1 cellular context compared by ENCODE assay signal in the genomic region with DNA sequence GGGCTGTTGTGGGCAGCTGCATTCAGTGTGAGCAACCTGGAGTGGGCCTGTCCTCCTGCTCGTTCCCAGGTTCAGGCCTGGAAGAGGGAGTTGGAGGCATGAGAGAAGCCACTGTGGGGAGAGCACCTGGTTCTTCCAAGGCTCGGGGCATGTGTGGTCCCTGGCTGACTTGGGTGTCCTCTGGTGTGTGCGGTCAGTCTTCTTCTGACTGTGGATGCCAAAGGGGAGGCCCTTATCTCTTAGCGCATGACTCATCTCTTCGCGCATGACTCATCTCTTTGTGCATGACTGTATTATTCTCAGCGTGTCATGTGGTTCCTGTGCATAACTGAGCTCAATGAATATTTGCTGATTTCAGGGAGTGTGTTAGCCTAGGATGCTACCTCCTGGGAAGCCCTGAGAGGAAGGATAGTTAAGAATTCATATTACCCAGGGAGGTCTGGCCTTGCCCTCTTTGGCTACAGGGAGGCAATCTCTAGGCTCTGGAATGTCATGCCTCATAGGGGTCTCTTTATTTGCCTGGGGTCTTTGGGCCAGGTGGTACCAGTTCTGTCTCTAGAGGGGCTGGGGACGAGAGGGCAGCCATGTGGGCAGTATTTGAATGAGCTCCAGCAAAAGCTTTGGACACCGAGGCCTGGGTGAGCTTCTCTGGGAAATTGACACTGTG.
TF ChIP-seq lines count a peak whose summit lies in the region.

No MANE protein-coding gene starts in this region.

TF ChIP-seq in K562, 482 proteins besides CTCF, POLR2A, EP300 and RAD21 (continued from another document and continues in another):
- TF ChIP-seq, protein P1, sequence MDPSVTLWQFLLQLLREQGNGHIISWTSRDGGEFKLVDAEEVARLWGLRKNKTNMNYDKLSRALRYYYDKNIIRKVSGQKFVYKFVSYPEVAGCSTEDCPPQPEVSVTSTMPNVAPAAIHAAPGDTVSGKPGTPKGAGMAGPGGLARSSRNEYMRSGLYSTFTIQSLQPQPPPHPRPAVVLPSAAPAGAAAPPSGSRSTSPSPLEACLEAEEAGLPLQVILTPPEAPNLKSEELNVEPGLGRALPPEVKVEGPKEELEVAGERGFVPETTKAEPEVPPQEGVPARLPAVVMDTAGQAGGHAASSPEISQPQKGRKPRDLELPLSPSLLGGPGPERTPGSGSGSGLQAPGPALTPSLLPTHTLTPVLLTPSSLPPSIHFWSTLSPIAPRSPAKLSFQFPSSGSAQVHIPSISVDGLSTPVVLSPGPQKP (CRISPR knock-in tag; IDR thresholded peaks at IDR 0.05): no peak
- TF ChIP-seq, protein P2, sequence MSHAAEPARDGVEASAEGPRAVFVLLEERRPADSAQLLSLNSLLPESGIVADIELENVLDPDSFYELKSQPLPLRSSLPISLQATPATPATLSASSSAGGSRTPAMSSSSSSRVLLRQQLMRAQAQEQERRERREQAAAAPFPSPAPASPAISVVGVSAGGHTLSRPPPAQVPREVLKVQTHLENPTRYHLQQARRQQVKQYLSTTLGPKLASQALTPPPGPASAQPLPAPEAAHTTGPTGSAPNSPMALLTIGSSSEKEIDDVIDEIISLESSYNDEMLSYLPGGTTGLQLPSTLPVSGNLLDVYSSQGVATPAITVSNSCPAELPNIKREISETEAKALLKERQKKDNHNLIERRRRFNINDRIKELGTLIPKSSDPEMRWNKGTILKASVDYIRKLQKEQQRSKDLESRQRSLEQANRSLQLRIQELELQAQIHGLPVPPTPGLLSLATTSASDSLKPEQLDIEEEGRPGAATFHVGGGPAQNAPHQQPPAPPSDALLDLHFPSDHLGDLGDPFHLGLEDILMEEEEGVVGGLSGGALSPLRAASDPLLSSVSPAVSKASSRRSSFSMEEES (CRISPR knock-in tag; IDR thresholded peaks at IDR 0.05): peak; percentile 54; the same call in 1 of the 2 replicates
- TF ChIP-seq ZBTB7A (IDR thresholded peaks at IDR 0.05; ENCODE audit: borderline replicate concordance, control insufficient read depth, low read depth, low read length): 0 out of 2 replicates have a peak, but pooled peaks have one; percentile 25
- 0 out of 2 replicates have a peak, but pooled peaks have one; percentile 47 for TF ChIP-seq SMAD4 (CRISPR knock-in tag; conservative IDR thresholded peaks at IDR 0.05)
- TF ChIP-seq SAP30 (IDR thresholded peaks at IDR 0.05; ENCODE audit: borderline replicate concordance, insufficient read depth, low read depth, low read length, poor library complexity, severe bottlenecking): no peak
- peak in 1 of 3 experiments; percentile 32 for TF ChIP-seq YY1 (IDR thresholded peaks at IDR 0.05; ENCODE audit: borderline replicate concordance in 1 of 3, control insufficient read depth in 1 of 3, extremely low read depth in 1 of 3, insufficient read depth in 3 of 3, insufficient read length in 1 of 3, insufficient replicate concordance in 2 of 3, low read depth in 1 of 3, low read length in 2 of 3)
- no peak for TF ChIP-seq KLF10 (CRISPR knock-in tag; IDR thresholded peaks at IDR 0.05)
- 0 out of 2 replicates have a peak, but pooled peaks have one; percentile 19 for TF ChIP-seq NFRKB (IDR thresholded peaks at IDR 0.05; ENCODE audit: low read depth)
- peak; percentile 56 to 66 for TF ChIP-seq TEAD1 (CRISPR knock-in tag; IDR thresholded peaks at IDR 0.05)
- TF ChIP-seq FOXK2 (conservative IDR thresholded peaks at IDR 0.05 in 1 of 2, IDR thresholded peaks at IDR 0.05 in 1 of 2; ENCODE audit: low read depth in 2 of 2): 0 out of 4 replicates have a peak, but pooled peaks of 1 of the 2 experiments have one; percentile 58
- peak; percentile 100 for TF ChIP-seq DPF2 (IDR thresholded peaks at IDR 0.05)
- TF ChIP-seq SRF (CRISPR knock-in tag; IDR thresholded peaks at IDR 0.05): no peak
- TF ChIP-seq SETDB1 (IDR thresholded peaks at IDR 0.05; ENCODE audit: low read length): peak; percentile 72
- TF ChIP-seq ZNF384 (IDR thresholded peaks at IDR 0.05; ENCODE audit: low read depth, low read length): no peak
- no peak for TF ChIP-seq ZBTB1 (CRISPR knock-in tag; IDR thresholded peaks at IDR 0.05; ENCODE audit: borderline replicate concordance, low read depth)
- no peak for TF ChIP-seq CSDE1 (IDR thresholded peaks at IDR 0.05)
- no peak for TF ChIP-seq TAF9B (IDR thresholded peaks at IDR 0.05; ENCODE audit: partially characterized antibody)
- peak; percentile 97 for TF ChIP-seq BACH1 (tag; IDR thresholded peaks at IDR 0.05)
- TF ChIP-seq CREB1 (IDR thresholded peaks at IDR 0.05): peak; percentile 82
- no peak; the same call in 1 of the 2 replicates for TF ChIP-seq CREB1 (CRISPR knock-in tag; IDR thresholded peaks at IDR 0.05)
- TF ChIP-seq MTA1 (IDR thresholded peaks at IDR 0.05; ENCODE audit: borderline replicate concordance): peak; percentile 81; the same call in 1 of the 2 replicates
- no peak; the same call in 1 of the 2 replicates for TF ChIP-seq ZBTB17 (CRISPR knock-in tag; IDR thresholded peaks at IDR 0.05)
- TF ChIP-seq ATF1 (CRISPR knock-in tag; IDR thresholded peaks at IDR 0.05): no peak
- TF ChIP-seq ATF1 (tag; IDR thresholded peaks at IDR 0.05): peak; percentile 92
- TF ChIP-seq ZNF274 (IDR thresholded peaks at IDR 0.05; ENCODE audit: borderline replicate concordance, low read depth, low read length): no peak
- peak; percentile 27 for TF ChIP-seq ZFP36 (IDR thresholded peaks at IDR 0.05; ENCODE audit: low read depth, low read length, partially characterized antibody)
- peak; percentile 62 for TF ChIP-seq NCOR1 (IDR thresholded peaks at IDR 0.05)
- peak; percentile 57 for TF ChIP-seq CBFA2T2 (conservative IDR thresholded peaks at IDR 0.05)
- TF ChIP-seq HDAC3 (IDR thresholded peaks at IDR 0.05; ENCODE audit: borderline replicate concordance, partially characterized antibody): peak; percentile 56
- TF ChIP-seq TCF3 (CRISPR knock-in tag; IDR thresholded peaks at IDR 0.05): peak; percentile 27; the same call in 1 of the 2 replicates
- TF ChIP-seq TRIM24 (IDR thresholded peaks at IDR 0.05): peak; percentile 85 to 94
- no peak for TF ChIP-seq ZNF347 (CRISPR knock-in tag; IDR thresholded peaks at IDR 0.05; ENCODE audit: low read depth)
- peak; percentile 57 for TF ChIP-seq CXXC5 (CRISPR knock-in tag; IDR thresholded peaks at IDR 0.05)
- TF ChIP-seq, protein P3, sequence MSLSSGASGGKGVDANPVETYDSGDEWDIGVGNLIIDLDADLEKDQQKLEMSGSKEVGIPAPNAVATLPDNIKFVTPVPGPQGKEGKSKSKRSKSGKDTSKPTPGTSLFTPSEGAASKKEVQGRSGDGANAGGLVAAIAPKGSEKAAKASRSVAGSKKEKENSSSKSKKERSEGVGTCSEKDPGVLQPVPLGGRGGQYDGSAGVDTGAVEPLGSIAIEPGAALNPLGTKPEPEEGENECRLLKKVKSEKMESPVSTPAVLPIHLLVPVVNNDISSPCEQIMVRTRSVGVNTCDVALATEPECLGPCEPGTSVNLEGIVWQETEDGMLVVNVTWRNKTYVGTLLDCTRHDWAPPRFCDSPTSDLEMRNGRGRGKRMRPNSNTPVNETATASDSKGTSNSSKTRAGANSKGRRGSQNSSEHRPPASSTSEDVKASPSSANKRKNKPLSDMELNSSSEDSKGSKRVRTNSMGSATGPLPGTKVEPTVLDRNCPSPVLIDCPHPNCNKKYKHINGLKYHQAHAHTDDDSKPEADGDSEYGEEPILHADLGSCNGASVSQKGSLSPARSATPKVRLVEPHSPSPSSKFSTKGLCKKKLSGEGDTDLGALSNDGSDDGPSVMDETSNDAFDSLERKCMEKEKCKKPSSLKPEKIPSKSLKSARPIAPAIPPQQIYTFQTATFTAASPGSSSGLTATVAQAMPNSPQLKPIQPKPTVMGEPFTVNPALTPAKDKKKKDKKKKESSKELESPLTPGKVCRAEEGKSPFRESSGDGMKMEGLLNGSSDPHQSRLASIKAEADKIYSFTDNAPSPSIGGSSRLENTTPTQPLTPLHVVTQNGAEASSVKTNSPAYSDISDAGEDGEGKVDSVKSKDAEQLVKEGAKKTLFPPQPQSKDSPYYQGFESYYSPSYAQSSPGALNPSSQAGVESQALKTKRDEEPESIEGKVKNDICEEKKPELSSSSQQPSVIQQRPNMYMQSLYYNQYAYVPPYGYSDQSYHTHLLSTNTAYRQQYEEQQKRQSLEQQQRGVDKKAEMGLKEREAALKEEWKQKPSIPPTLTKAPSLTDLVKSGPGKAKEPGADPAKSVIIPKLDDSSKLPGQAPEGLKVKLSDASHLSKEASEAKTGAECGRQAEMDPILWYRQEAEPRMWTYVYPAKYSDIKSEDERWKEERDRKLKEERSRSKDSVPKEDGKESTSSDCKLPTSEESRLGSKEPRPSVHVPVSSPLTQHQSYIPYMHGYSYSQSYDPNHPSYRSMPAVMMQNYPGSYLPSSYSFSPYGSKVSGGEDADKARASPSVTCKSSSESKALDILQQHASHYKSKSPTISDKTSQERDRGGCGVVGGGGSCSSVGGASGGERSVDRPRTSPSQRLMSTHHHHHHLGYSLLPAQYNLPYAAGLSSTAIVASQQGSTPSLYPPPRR (CRISPR knock-in tag; IDR thresholded peaks at IDR 0.05; ENCODE audit: borderline replicate concordance): 0 out of 2 replicates have a peak, but pooled peaks have one; percentile 38
- TF ChIP-seq ZEB2 (IDR thresholded peaks at IDR 0.05): peak; percentile 81
- TF ChIP-seq, protein P4, sequence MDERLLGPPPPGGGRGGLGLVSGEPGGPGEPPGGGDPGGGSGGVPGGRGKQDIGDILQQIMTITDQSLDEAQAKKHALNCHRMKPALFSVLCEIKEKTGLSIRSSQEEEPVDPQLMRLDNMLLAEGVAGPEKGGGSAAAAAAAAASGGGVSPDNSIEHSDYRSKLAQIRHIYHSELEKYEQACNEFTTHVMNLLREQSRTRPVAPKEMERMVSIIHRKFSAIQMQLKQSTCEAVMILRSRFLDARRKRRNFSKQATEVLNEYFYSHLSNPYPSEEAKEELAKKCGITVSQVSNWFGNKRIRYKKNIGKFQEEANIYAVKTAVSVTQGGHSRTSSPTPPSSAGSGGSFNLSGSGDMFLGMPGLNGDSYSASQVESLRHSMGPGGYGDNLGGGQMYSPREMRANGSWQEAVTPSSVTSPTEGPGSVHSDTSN (CRISPR knock-in tag; IDR thresholded peaks at IDR 0.05; ENCODE audit: low read depth): no peak
- TF ChIP-seq, protein P4 (tag; conservative IDR thresholded peaks at IDR 0.05; ENCODE audit: low read depth): peak; percentile 51; the same call in 1 of the 2 replicates
- peak; percentile 60 to 95; a peak in 2 of 4 replicates for TF ChIP-seq RCOR1 (IDR thresholded peaks at IDR 0.05; ENCODE audit: borderline replicate concordance in 1 of 2, low read depth in 2 of 2, low read length in 2 of 2)
- peak in 1 of 2 experiments; percentile 73; a peak in 2 of 4 replicates for TF ChIP-seq MAZ (CRISPR knock-in tag; conservative IDR thresholded peaks at IDR 0.05 in 1 of 2, IDR thresholded peaks at IDR 0.05 in 1 of 2)
- TF ChIP-seq, protein P5, sequence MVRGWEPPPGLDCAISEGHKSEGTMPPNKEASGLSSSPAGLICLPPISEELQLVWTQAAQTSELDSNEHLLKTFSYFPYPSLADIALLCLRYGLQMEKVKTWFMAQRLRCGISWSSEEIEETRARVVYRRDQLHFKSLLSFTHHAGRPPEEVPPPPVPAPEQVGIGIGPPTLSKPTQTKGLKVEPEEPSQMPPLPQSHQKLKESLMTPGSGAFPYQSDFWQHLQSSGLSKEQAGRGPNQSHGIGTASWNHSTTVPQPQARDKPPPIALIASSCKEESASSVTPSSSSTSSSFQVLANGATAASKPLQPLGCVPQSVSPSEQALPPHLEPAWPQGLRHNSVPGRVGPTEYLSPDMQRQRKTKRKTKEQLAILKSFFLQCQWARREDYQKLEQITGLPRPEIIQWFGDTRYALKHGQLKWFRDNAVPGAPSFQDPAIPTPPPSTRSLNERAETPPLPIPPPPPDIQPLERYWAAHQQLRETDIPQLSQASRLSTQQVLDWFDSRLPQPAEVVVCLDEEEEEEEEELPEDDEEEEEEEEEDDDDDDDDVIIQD (CRISPR knock-in tag; IDR thresholded peaks at IDR 0.05): no peak
- TF ChIP-seq, protein P6, sequence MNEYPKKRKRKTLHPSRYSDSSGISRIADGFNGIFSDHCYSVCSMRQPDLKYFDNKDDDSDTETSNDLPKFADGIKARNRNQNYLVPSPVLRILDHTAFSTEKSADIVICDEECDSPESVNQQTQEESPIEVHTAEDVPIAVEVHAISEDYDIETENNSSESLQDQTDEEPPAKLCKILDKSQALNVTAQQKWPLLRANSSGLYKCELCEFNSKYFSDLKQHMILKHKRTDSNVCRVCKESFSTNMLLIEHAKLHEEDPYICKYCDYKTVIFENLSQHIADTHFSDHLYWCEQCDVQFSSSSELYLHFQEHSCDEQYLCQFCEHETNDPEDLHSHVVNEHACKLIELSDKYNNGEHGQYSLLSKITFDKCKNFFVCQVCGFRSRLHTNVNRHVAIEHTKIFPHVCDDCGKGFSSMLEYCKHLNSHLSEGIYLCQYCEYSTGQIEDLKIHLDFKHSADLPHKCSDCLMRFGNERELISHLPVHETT (CRISPR knock-in tag; conservative IDR thresholded peaks at IDR 0.05 in 1 of 2, IDR thresholded peaks at IDR 0.05 in 1 of 2): no peak
- TF ChIP-seq SOX6 (IDR thresholded peaks at IDR 0.05): peak; percentile 99
- TF ChIP-seq ZNF444 (CRISPR knock-in tag; IDR thresholded peaks at IDR 0.05): no peak
- peak; percentile 52; the same call in 1 of the 2 replicates for TF ChIP-seq PHF8 (IDR thresholded peaks at IDR 0.05; ENCODE audit: borderline replicate concordance, low read length)
- TF ChIP-seq, protein P7, sequence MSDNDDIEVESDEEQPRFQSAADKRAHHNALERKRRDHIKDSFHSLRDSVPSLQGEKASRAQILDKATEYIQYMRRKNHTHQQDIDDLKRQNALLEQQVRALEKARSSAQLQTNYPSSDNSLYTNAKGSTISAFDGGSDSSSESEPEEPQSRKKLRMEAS (CRISPR knock-in tag; IDR thresholded peaks at IDR 0.05): peak; percentile 47; the same call in 1 of the 2 replicates
- peak; percentile 99 for TF ChIP-seq SMARCE1 (IDR thresholded peaks at IDR 0.05)
- TF ChIP-seq TAF7 (tag; IDR thresholded peaks at IDR 0.05): peak; percentile 53; the same call in 1 of the 2 replicates
- TF ChIP-seq, protein P8, sequence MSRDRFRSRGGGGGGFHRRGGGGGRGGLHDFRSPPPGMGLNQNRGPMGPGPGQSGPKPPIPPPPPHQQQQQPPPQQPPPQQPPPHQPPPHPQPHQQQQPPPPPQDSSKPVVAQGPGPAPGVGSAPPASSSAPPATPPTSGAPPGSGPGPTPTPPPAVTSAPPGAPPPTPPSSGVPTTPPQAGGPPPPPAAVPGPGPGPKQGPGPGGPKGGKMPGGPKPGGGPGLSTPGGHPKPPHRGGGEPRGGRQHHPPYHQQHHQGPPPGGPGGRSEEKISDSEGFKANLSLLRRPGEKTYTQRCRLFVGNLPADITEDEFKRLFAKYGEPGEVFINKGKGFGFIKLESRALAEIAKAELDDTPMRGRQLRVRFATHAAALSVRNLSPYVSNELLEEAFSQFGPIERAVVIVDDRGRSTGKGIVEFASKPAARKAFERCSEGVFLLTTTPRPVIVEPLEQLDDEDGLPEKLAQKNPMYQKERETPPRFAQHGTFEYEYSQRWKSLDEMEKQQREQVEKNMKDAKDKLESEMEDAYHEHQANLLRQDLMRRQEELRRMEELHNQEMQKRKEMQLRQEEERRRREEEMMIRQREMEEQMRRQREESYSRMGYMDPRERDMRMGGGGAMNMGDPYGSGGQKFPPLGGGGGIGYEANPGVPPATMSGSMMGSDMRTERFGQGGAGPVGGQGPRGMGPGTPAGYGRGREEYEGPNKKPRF (IDR thresholded peaks at IDR 0.05; ENCODE audit: low read depth, low read length): no peak
- TF ChIP-seq ZNF717 (CRISPR knock-in tag; IDR thresholded peaks at IDR 0.05): no peak
